ENCODE assay signal across 8 cellular contexts in genomic region chr12:50030444-50030843, GRCh38. TPM values are rescaled to one million over a fixed set of nuclear protein-coding genes. Genes with fewer than 3 reads are reported as not detected.
"Had no signal": no experiment of that assay in that cellular context is flagged by ENCODE, and none has a peak within 500 bp of the region (broad histone marks: within the 10 kb centered on the region; RNA-seq: fewer than 3 reads in every experiment).

No MANE protein-coding gene starts in this region.

RNA-seq across cellular contexts. Expression of gene AQP6, which starts 57.7 kb away (rescaled TPM):
- total RNA-seq: naive thymus-derived CD4-positive, alpha-beta T cell; natural killer cell; osteoblast; psoas muscle; renal cortical epithelial cell; smooth muscle cell; suprapubic skin had no signal
- polyA plus RNA-seq: naive thymus-derived CD4-positive, alpha-beta T cell; neural cell; smooth muscle cell had no signal
